ENCODE assay signal across 22 cellular contexts in the genomic region with DNA sequence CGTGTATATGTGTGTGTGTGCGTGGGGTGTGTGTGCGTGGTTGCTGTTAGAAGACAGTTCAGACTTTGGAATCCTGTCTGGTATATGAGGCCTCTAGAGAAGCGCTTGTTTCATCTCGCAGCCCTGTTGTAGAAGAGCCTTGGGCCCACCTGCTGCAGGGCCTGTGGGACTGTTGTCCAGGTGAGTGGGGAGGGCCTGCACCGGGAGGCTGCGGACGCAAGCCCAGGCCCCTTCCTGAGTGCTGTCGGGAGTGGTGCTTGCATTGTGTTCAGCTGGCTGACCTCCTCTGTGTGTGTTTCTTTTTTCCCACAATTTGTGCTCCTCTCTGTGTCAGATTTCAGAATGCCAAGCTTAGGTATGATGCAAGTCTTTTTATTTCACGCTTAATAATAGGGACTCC.
"Had no signal": no experiment of that assay in that cellular context is flagged by ENCODE, and none has a peak within 500 bp of the region (broad histone marks: within the 10 kb centered on the region; RNA-seq: fewer than 3 reads in every experiment).

No MANE protein-coding gene starts in this region.

- DNase-seq: colonic mucosa; dermis blood vessel endothelial cell; erythroblast; foreskin keratinocyte; immature natural killer cell; left cardiac atrium; left ventricle myocardium superior; mesendoderm; mucosa of descending colon; naive thymus-derived CD8-positive, alpha-beta T cell; occipital lobe; pancreas; sigmoid colon; stimulated activated CD4-positive, alpha-beta T cell treated with anti-CD3 and anti-CD28 coated beads, Interleukin-2, amount 100 ng/mL, for 24 hours; stimulated activated CD4-positive, alpha-beta T cell treated with anti-CD3 and anti-CD28 coated beads, Interleukin-4, amount 100 ng/mL, for 4 hours; stimulated activated naive B cell treated with anti-CD40 and anti-IgM and Interleukin-4, amounts not matched to agents 10 μg/mL and 1 μg/mL and 100 μg/mL, for 72 hours; stimulated activated naive CD8-positive, alpha-beta T cell treated with anti-CD3 and anti-CD28 coated beads, Interleukin-15, amount 100 ng/mL, for 72 hours; trophoblast cell had no signal

- ATAC-seq: foreskin keratinocyte; left cardiac atrium; left ventricle myocardium superior; mucosa of descending colon; naive thymus-derived CD8-positive, alpha-beta T cell; pancreas; stimulated activated naive B cell treated with anti-CD40 and anti-IgM and Interleukin-4, amounts not matched to agents 10 μg/mL and 1 μg/mL and 100 μg/mL, for 72 hours; stimulated activated naive CD8-positive, alpha-beta T cell treated with anti-CD3 and anti-CD28 coated beads, Interleukin-15, amount 100 ng/mL, for 72 hours had no signal

- H3K27me3 Mint-ChIP-seq: naive thymus-derived CD8-positive, alpha-beta T cell; stimulated activated naive B cell treated with anti-CD40 and anti-IgM and Interleukin-4, amounts not matched to agents 10 μg/mL and 1 μg/mL and 100 μg/mL, for 72 hours; stimulated activated naive CD8-positive, alpha-beta T cell treated with anti-CD3 and anti-CD28 coated beads, Interleukin-15, amount 100 ng/mL, for 72 hours had no signal

- H3K4me1 ChIP-seq: colonic mucosa, foreskin keratinocyte, pancreas had no signal

- H3K9me3 ChIP-seq: colonic mucosa, mucosa of descending colon, pancreas, sigmoid colon, thoracic aorta had no signal

- H3K36me3 ChIP-seq: colonic mucosa, pancreas, sigmoid colon, thoracic aorta had no signal

- H3K4me3 Mint-ChIP-seq: immature natural killer cell; naive thymus-derived CD8-positive, alpha-beta T cell; neural crest cell; stimulated activated naive B cell treated with anti-CD40 and anti-IgM and Interleukin-4, amounts not matched to agents 10 μg/mL and 1 μg/mL and 100 μg/mL, for 72 hours; stimulated activated naive CD8-positive, alpha-beta T cell treated with anti-CD3 and anti-CD28 coated beads, Interleukin-15, amount 100 ng/mL, for 72 hours had no signal

- H3K27me3 ChIP-seq: colonic mucosa, foreskin keratinocyte, pancreas, sigmoid colon had no signal

- H3K27ac ChIP-seq: colonic mucosa, foreskin keratinocyte, pancreas, sigmoid colon, skin epidermis, thoracic aorta had no signal

- H3K9me3 Mint-ChIP-seq: immature natural killer cell; naive thymus-derived CD8-positive, alpha-beta T cell; neural crest cell; stimulated activated naive B cell treated with anti-CD40 and anti-IgM and Interleukin-4, amounts not matched to agents 10 μg/mL and 1 μg/mL and 100 μg/mL, for 72 hours; stimulated activated naive CD8-positive, alpha-beta T cell treated with anti-CD3 and anti-CD28 coated beads, Interleukin-15, amount 100 ng/mL, for 72 hours had no signal

- H3K27ac Mint-ChIP-seq: stimulated activated naive B cell treated with anti-CD40 and anti-IgM and Interleukin-4, amounts not matched to agents 10 μg/mL and 1 μg/mL and 100 μg/mL, for 72 hours; stimulated activated naive CD8-positive, alpha-beta T cell treated with anti-CD3 and anti-CD28 coated beads, Interleukin-15, amount 100 ng/mL, for 72 hours had no signal

- H3K4me3 ChIP-seq: colonic mucosa, lung, mucosa of descending colon, pancreas, sigmoid colon, skin epidermis, thoracic aorta had no signal
